Comparison of ENCODE assay signal across 11 cellular contexts in the genomic region with DNA sequence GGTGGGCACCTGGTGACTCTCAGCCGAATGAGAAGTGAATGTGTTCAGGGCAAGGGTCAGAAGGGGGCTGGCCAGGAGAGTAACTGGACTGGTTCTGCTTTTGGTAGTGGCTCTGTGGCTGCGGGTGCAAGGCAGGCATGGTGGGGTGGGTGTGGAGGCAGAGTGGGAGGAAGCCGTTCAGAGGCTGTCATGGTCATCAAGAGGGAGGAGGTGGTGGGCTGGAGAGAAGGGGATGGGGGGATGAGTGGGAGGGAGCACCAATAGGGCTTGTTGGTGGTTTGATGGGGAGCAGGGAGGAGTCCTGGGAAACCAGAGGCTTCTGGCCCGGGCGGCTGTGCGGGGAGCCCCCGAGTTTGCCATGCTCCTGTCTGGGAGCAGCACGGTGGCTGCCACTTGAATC. TPM values are rescaled to one million over a fixed set of nuclear protein-coding genes. Genes with fewer than 3 reads are reported as not detected.
"Had no signal": no experiment of that assay in that cellular context is flagged by ENCODE, and none has a peak within 500 bp of the region (broad histone marks: within the 10 kb centered on the region; RNA-seq: fewer than 3 reads in every experiment).

No MANE protein-coding gene starts in this region.

- H3K27ac Mint-ChIP-seq: GM23338, H9, HFFc6 had no signal

- H3K4me3 Mint-ChIP-seq: GM23338, H9, HFFc6 had no signal

- DNase-seq: GM23248, GOT3, H7, H9, HCEC 1CT, HFFc6 had no signal

- H3K4me1 ChIP-seq: HAP-1 had no signal

- H3K4me3 ChIP-seq: GM23248, GM23338, HAP-1 had no signal

- H3K4me1 Mint-ChIP-seq: H9 had no signal

- H3K36me3 ChIP-seq: HAP-1 had no signal

- H3K27ac ChIP-seq: GM23248 had no signal

- ATAC-seq: GM23338, HCT116 had no signal

RNA-seq across cellular contexts. Expression of gene FAM163B, which starts 13.3 kb away (rescaled TPM):
- total RNA-seq: GM23248, H4, HFFc6 had no signal
- polyA plus RNA-seq: GM23248 had no signal

RNA-seq across cellular contexts. Expression of gene DBH, which starts 40.3 kb away (rescaled TPM):
- total RNA-seq: GM23248, H1, H4, H9, HFFc6 had no signal
- polyA plus RNA-seq: GM23248 had no signal
